ENCODE assay signal across 15 cellular contexts in the genomic region with DNA sequence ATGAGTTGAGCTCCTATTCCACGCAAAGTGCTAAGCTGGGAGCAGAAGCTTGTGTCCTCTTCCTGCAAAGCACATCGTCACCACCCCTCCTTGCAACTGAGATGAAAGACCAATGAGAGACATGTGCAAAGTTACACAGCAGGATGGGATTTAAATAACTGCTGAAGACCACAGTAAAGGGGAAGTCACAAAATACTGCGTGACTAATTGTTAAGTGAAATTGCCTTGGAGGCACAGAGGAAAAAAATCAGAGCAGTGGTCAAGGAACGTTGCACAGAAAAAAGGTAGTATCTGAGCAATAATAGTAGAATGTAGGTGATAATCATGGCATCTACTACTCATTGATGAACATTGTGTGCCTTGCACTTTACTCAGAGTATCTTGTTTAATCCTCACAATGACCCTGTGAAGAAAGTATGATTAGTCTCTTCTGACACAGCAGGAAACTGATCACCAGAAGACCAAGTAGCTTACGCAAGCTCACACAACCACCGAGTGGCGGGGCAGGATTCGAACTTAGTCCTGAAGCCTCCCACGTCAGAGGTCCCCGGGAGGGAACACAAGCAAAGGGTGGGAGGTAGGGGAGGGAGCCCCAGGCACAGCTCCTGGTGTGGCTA. TPM values are rescaled to one million over a fixed set of nuclear protein-coding genes. Genes with fewer than 3 reads are reported as not detected.
DNase-seq lines count a peak whose midpoint lies in the region; ATAC-seq, FAIRE-seq and TF ChIP-seq lines count a peak whose summit lies in the region.
"Had no signal": no experiment of that assay in that cellular context is flagged by ENCODE, and none has a peak within 500 bp of the region (broad histone marks: within the 10 kb centered on the region; RNA-seq: fewer than 3 reads in every experiment).

No MANE protein-coding gene starts in this region.

- in situ Hi-C loops in HepG2 (cut with HindIII; ENCODE audit: extremely low pct_ligation_motif_present, low pct_unique_long_range_greater_than_20kb) = no loop called here

- no peak for TF ChIP-seq RAD21 in HepG2 (CRISPR knock-in tag; IDR thresholded peaks at IDR 0.05)

- H4K20me1 ChIP-seq in HepG2 (ENCODE audit: insufficient read depth, low read length) = no peaks in the 10 kb centered on the region
- no peaks in the 10 kb centered on the region for H4K20me1 ChIP-seq in OCI-LY3 (ENCODE audit: insufficient read depth, low read length)

- H3K9me3 ChIP-seq in right lobe of liver (no peaks in the 10 kb centered on the region), HepG2 (ENCODE audit: low read length) (no peaks in the 10 kb centered on the region), OCI-LY3 (ENCODE audit: insufficient read depth, low read length) (no peaks in the 10 kb centered on the region)
- H3K9me3 ChIP-seq: neutrophil had no signal

- H3K27me3 ChIP-seq in right lobe of liver (no peaks in the 10 kb centered on the region), HepG2 (ENCODE audit: control insufficient read depth in 1 of 2, insufficient read depth in 2 of 2, low read length in 2 of 2) (peaks cover 0 to 21% of the 10 kb centered on the region in 2 experiments; a peak in 3 of 5 replicates), OCI-LY3 (ENCODE audit: low read depth, low read length) (no peaks in the 10 kb centered on the region)
- H3K27me3 ChIP-seq: dorsolateral prefrontal cortex had no signal

- H3K4me1 Mint-ChIP-seq in osteocyte (ENCODE audit: unreplicated experiment) = peaks cover 5% of the 10 kb centered on the region

- CTCF ChIA-PET in HepG2 (lab: Yijun Ruan, JAX; ENCODE audit: low intra/inter-chr PET ratio, low total read pairs) = no interaction called here

- no peak overlapping the region for H3K9ac ChIP-seq in HepG2 (ENCODE audit: insufficient read depth, low read depth, low read length)
- no peak overlapping the region for H3K9ac ChIP-seq in OCI-LY3 (ENCODE audit: low read length)

- no TSS peak for BruUV-seq in HepG2 (replicated peaks; lab: Mats Ljungman, UMichigan)

- peaks cover 21% of the 10 kb centered on the region for H3K27me3 Mint-ChIP-seq in osteocyte (ENCODE audit: unreplicated experiment)

- H3K4me3 ChIP-seq in right lobe of liver (no peak overlapping the region), HepG2 (replicated peaks in 1 of 3; ENCODE audit: insufficient read depth in 1 of 3, low read depth in 2 of 3, low read length in 3 of 3) (no peak overlapping the region), OCI-LY3 (ENCODE audit: low read length) (peak overlapping the region; percentile 52), epithelial cell of esophagus (ENCODE audit: low read length) (no peak overlapping the region)
- H3K4me3 ChIP-seq: dorsolateral prefrontal cortex had no signal

- WGBS in right lobe of liver (ENCODE audit: insufficient coverage, low coverage, low lambda C conversion rate, missing lambda C conversion rate) = 49% methylated on average over 9 of the region's 10 CpGs
- 27% methylated on average over 10 of the region's 10 CpGs for WGBS in HepG2 (ENCODE audit: low lambda C conversion rate)

- H3K36me3 ChIP-seq in right lobe of liver (no peaks in the 10 kb centered on the region), HepG2 (replicated peaks in 1 of 2; ENCODE audit: control insufficient read depth in 1 of 2, insufficient read depth in 2 of 2, low read length in 2 of 2) (no peaks in the 10 kb centered on the region), OCI-LY3 (replicated peaks; ENCODE audit: low read depth, low read length) (no peaks in the 10 kb centered on the region)
- H3K36me3 ChIP-seq: neutrophil had no signal

- TF ChIP-seq CTCF in right lobe of liver (IDR thresholded peaks at IDR 0.05) (no peak), HepG2 (CRISPR knock-in tag; IDR thresholded peaks at IDR 0.05) (no peak), OCI-LY3 (IDR thresholded peaks at IDR 0.05; ENCODE audit: low read depth, low read length) (no peak), epithelial cell of esophagus (IDR thresholded peaks at IDR 0.05; ENCODE audit: insufficient read depth, low read depth, low read length, missing control alignments) (no peak), osteocyte (IDR thresholded peaks at IDR 0.05) (no peak)

- H2AFZ ChIP-seq in HepG2 (ENCODE audit: low read length) (no peak overlapping the region), OCI-LY3 (ENCODE audit: low read depth, low read length) (0 out of 2 replicates have a peak overlapping the region, but pooled peaks have one; percentile 24)

- H3K27ac ChIP-seq in right lobe of liver (no peak overlapping the region), HepG2 (ENCODE audit: extremely low read length, insufficient read depth, low read length) (no peak overlapping the region), OCI-LY3 (ENCODE audit: low read length) (no peak overlapping the region)
- H3K27ac ChIP-seq: neutrophil had no signal

- no peak overlapping the region for H3K27ac Mint-ChIP-seq in osteocyte (ENCODE audit: unreplicated experiment)

- no peak for FAIRE-seq in HepG2 (lab: Jason Lieb, UNC)

- H3K79me2 ChIP-seq in HepG2 (ENCODE audit: insufficient read depth, low read length) (no peaks in the 10 kb centered on the region), OCI-LY3 (ENCODE audit: low read length) (no peaks in the 10 kb centered on the region)

- TF ChIP-seq EP300 in HepG2 (IDR thresholded peaks at IDR 0.05; ENCODE audit: low read depth in 2 of 2, low read length in 2 of 2) (no peak), HepG2 (CRISPR knock-in tag; IDR thresholded peaks at IDR 0.05; ENCODE audit: borderline replicate concordance) (no peak)

- ATAC-seq in right lobe of liver (peak in 3 of 4 donors; percentile 14 to 47 (median 46)), HepG2 (no peak)
- ATAC-seq: activated T-cell treated with anti-CD3 and anti-CD28 coated beads, Interleukin-2, amount 50 U/mL, for 4 hours had no signal

- H3K4me3 Mint-ChIP-seq in osteocyte (ENCODE audit: unreplicated experiment) = no peak overlapping the region
- H3K4me3 Mint-ChIP-seq: activated T-cell treated with anti-CD3 and anti-CD28 coated beads, Interleukin-2, amount 50 U/mL, for 4 hours had no signal

- intact Hi-C loops in right lobe of liver (cut with DNase I) = no loop called here
- intact Hi-C loops in HepG2 (cut with micrococcal nuclease; ENCODE audit: unreplicated experiment) = no loop called here

- TF ChIP-seq POLR2A in right lobe of liver (IDR thresholded peaks at IDR 0.05) (no peak), HepG2 (IDR thresholded peaks at IDR 0.05; ENCODE audit: insufficient read depth in 1 of 2, low read depth in 2 of 2, low read length in 2 of 2) (no peak)

- no peaks in the 10 kb centered on the region for H3K4me1 ChIP-seq in right lobe of liver
- no peaks in the 10 kb centered on the region for H3K4me1 ChIP-seq in HepG2 (ENCODE audit: insufficient read depth, low read length)
- H3K4me1 ChIP-seq in OCI-LY3 (ENCODE audit: low read length) = peaks cover 42% of the 10 kb centered on the region

- no peaks in the 10 kb centered on the region for H3K9me3 Mint-ChIP-seq in osteocyte (ENCODE audit: unreplicated experiment)
- H3K9me3 Mint-ChIP-seq: activated T-cell treated with anti-CD3 and anti-CD28 coated beads, Interleukin-2, amount 50 U/mL, for 4 hours had no signal

- POLR2A ChIA-PET in HepG2 (lab: Yijun Ruan, JAX) = no interaction called here

- H3K36me3 Mint-ChIP-seq in osteocyte (ENCODE audit: unreplicated experiment) = no peaks in the 10 kb centered on the region

- no peak overlapping the region for H3K4me2 ChIP-seq in HepG2 (ENCODE audit: low read depth, low read length)
- H3K4me2 ChIP-seq in OCI-LY3 (ENCODE audit: low read length) = peak overlapping the region; percentile 66

- peak in 1 of 3 donors; percentile 39 for DNase-seq in right lobe of liver
- no peak for DNase-seq in HepG2 (ENCODE audit: low spot score)
- DNase-seq in epithelial cell of esophagus (ENCODE audit: low read depth) = peak; percentile 73
- no peak for DNase-seq in NCI-H774 (lab: John Stamatoyannopoulos, UW)
- no peak for DNase-seq in GOT3 (lab: John Stamatoyannopoulos, UW)
- DNase-seq in osteocyte (ENCODE audit: extremely low spot score, unreplicated experiment) = no peak
- no peak for DNase-seq in activated CD4-positive, CD25-positive, alpha-beta regulatory T cell treated with anti-CD3 and anti-CD28 coated beads, Interleukin-2, amount 50 U/mL, for 72 hours
- DNase-seq: activated T-cell treated with anti-CD3 and anti-CD28 coated beads, Interleukin-2, amount 50 U/mL, for 4 hours; H7; NCI-H2029 treated with DMSO at 0.1 percent for 48 hours; T-helper 1 cell had no signal

RNA-seq across cellular contexts. Expression of a gene that starts 15.4 kb away (rescaled TPM):
- 10 to 100 TPM; 50.1 to 98.2 (median 81.8) TPM for total RNA-seq in right lobe of liver
- 21.2 and 24.8 TPM in 2 replicates for total RNA-seq in HepG2 (2016; rRNA removed; fragmentation: Illumina TruSeq; extraction: Trizol)
- total RNA-seq in HepG2 (2016; cell fraction: cytosol; rRNA removed; fragmentation: Illumina TruSeq; extraction: Trizol; ENCODE audit: low read depth) = 4.9 and 7.5 TPM in 2 replicates
- total RNA-seq in HepG2 (2016; cell fraction: insoluble cytoplasmic fraction; rRNA removed; fragmentation: Illumina TruSeq; extraction: Trizol) = 16.3 and 25.6 TPM in 2 replicates
- total RNA-seq in HepG2 (2016; cell fraction: membrane; rRNA removed; fragmentation: Illumina TruSeq; extraction: Trizol) = 5.8 and 6.0 TPM in 2 replicates
- 24.8 and 30.3 TPM in 2 replicates for total RNA-seq in HepG2 (2016; cell fraction: nucleus; rRNA removed; fragmentation: Illumina TruSeq; extraction: Trizol)
- polyA plus RNA-seq in HepG2 (2011; rRNA removed) = 16.8 and 23.2 TPM in 2 replicates
- 8.3 and 9.6 TPM in 2 replicates for polyA plus RNA-seq in HepG2 (2011; cell fraction: cytosol; rRNA removed)
- polyA plus RNA-seq in HepG2 (2011; cell fraction: nucleus; rRNA removed) = 155 and 159 TPM in 2 replicates
- 42.0 and 44.5 TPM in 2 replicates for polyA plus RNA-seq in HepG2 (2012)
- polyA plus RNA-seq in HepG2 (2016; cell fraction: cytosol; fragmentation: Illumina TruSeq; extraction: Trizol; ENCODE audit: low read depth) = 0.96 and 1.4 TPM in 2 replicates
- polyA plus RNA-seq in HepG2 (2016; cell fraction: insoluble cytoplasmic fraction; fragmentation: Illumina TruSeq; extraction: Trizol; ENCODE audit: low read depth) = 16.0 and 20.4 TPM in 2 replicates
- polyA plus RNA-seq in HepG2 (2016; cell fraction: membrane; fragmentation: Illumina TruSeq; extraction: Trizol; ENCODE audit: low read depth) = 2.4 and 3.0 TPM in 2 replicates
- polyA plus RNA-seq in HepG2 (2016; cell fraction: nucleus; fragmentation: Illumina TruSeq; extraction: Trizol; ENCODE audit: insufficient read depth, low read depth) = 72.8 and 77.7 TPM in 2 replicates
- polyA minus RNA-seq in HepG2 (2011; rRNA and poly(A)+ RNA removed; ENCODE audit: low replicate concordance) = 39.4 and 67.1 TPM in 2 replicates
- polyA minus RNA-seq in HepG2 (2011; cell fraction: cytosol; rRNA and poly(A)+ RNA removed) = 13.7 and 17.4 TPM in 2 replicates
- polyA minus RNA-seq in HepG2 (2011; cell fraction: nucleus; rRNA and poly(A)+ RNA removed) = 65.8 and 83.4 TPM in 2 replicates
- total RNA-seq in osteocyte = 27.8 and 28.8 TPM in 2 replicates

RNA-seq across cellular contexts. Expression of a gene that starts 51.1 kb away (rescaled TPM):
- total RNA-seq in right lobe of liver = not detected
- total RNA-seq in HepG2 (2016; rRNA removed; fragmentation: Illumina TruSeq; extraction: Trizol) = not detected in 2 replicates
- not detected in 2 replicates for total RNA-seq in HepG2 (2016; cell fraction: cytosol; rRNA removed; fragmentation: Illumina TruSeq; extraction: Trizol; ENCODE audit: low read depth)
- not detected in 2 replicates for total RNA-seq in HepG2 (2016; cell fraction: insoluble cytoplasmic fraction; rRNA removed; fragmentation: Illumina TruSeq; extraction: Trizol)
- not detected in 2 replicates for total RNA-seq in HepG2 (2016; cell fraction: membrane; rRNA removed; fragmentation: Illumina TruSeq; extraction: Trizol)
- not detected in 2 replicates for total RNA-seq in HepG2 (2016; cell fraction: nucleus; rRNA removed; fragmentation: Illumina TruSeq; extraction: Trizol)
- polyA plus RNA-seq in HepG2 (2011; rRNA removed) = not detected in 2 replicates
- not detected in 2 replicates for polyA plus RNA-seq in HepG2 (2011; cell fraction: cytosol; rRNA removed)
- not detected in 2 replicates for polyA plus RNA-seq in HepG2 (2011; cell fraction: nucleus; rRNA removed)
- not detected in 2 replicates for polyA plus RNA-seq in HepG2 (2012)
- polyA plus RNA-seq in HepG2 (2016; cell fraction: cytosol; fragmentation: Illumina TruSeq; extraction: Trizol; ENCODE audit: low read depth) = not detected in 2 replicates
- polyA plus RNA-seq in HepG2 (2016; cell fraction: insoluble cytoplasmic fraction; fragmentation: Illumina TruSeq; extraction: Trizol; ENCODE audit: low read depth) = not detected in 2 replicates
- polyA plus RNA-seq in HepG2 (2016; cell fraction: membrane; fragmentation: Illumina TruSeq; extraction: Trizol; ENCODE audit: low read depth) = not detected in 2 replicates
- not detected in 2 replicates for polyA plus RNA-seq in HepG2 (2016; cell fraction: nucleus; fragmentation: Illumina TruSeq; extraction: Trizol; ENCODE audit: insufficient read depth, low read depth)
- polyA minus RNA-seq in HepG2 (2011; rRNA and poly(A)+ RNA removed; ENCODE audit: low replicate concordance) = not detected in 2 replicates
- not detected in 2 replicates for polyA minus RNA-seq in HepG2 (2011; cell fraction: cytosol; rRNA and poly(A)+ RNA removed)
- not detected in 2 replicates for polyA minus RNA-seq in HepG2 (2011; cell fraction: nucleus; rRNA and poly(A)+ RNA removed)
- total RNA-seq in osteocyte = not detected in 2 replicates
- total RNA-seq: activated T-cell treated with anti-CD3 and anti-CD28 coated beads, Interleukin-2, amount 50 U/mL, for 4 hours; dorsolateral prefrontal cortex; H7 had no signal
- polyA plus RNA-seq: BJ had no signal
